1 cellular context compared by ENCODE assay signal in genomic region chr5:67538343-67538670, GRCh38.
TF ChIP-seq lines count a peak whose summit lies in the region.

No MANE protein-coding gene starts in this region.

TF ChIP-seq in WTC11, 78 proteins besides CTCF, POLR2A, EP300 and RAD21 (continued from another document):
- TF ChIP-seq MLX (CRISPR knock-in tag; IDR thresholded peaks at IDR 0.05) = no peak
- no peak for TF ChIP-seq IRF2 (CRISPR knock-in tag; IDR thresholded peaks at IDR 0.05; ENCODE audit: borderline replicate concordance, low read depth)
- no peak for TF ChIP-seq ELF4 (CRISPR knock-in tag; IDR thresholded peaks at IDR 0.05; ENCODE audit: low read depth)
- TF ChIP-seq PRRX2 (CRISPR knock-in tag; IDR thresholded peaks at IDR 0.05) = no peak
- no peak for TF ChIP-seq NR3C1 (CRISPR knock-in tag; conservative IDR thresholded peaks at IDR 0.05; ENCODE audit: low read depth)
- no peak for TF ChIP-seq USF2 (CRISPR knock-in tag; IDR thresholded peaks at IDR 0.05)
- no peak for TF ChIP-seq GRHL2 (CRISPR knock-in tag; IDR thresholded peaks at IDR 0.05; ENCODE audit: insufficient replicate concordance, severe bottlenecking)
- TF ChIP-seq, protein P1, sequence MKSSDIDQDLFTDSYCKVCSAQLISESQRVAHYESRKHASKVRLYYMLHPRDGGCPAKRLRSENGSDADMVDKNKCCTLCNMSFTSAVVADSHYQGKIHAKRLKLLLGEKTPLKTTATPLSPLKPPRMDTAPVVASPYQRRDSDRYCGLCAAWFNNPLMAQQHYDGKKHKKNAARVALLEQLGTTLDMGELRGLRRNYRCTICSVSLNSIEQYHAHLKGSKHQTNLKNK (CRISPR knock-in tag; IDR thresholded peaks at IDR 0.05) = no peak
- TF ChIP-seq RELA (CRISPR knock-in tag; IDR thresholded peaks at IDR 0.05; ENCODE audit: borderline replicate concordance) = no peak
- no peak for TF ChIP-seq TCF7 (CRISPR knock-in tag; IDR thresholded peaks at IDR 0.05; ENCODE audit: low read depth)
- TF ChIP-seq NR2C2 (CRISPR knock-in tag; IDR thresholded peaks at IDR 0.05) = no peak
- no peak for TF ChIP-seq FOXP4 (CRISPR knock-in tag; IDR thresholded peaks at IDR 0.05)
- TF ChIP-seq NR1H2 (CRISPR knock-in tag; IDR thresholded peaks at IDR 0.05) = no peak
- TF ChIP-seq MYBL2 (CRISPR knock-in tag; IDR thresholded peaks at IDR 0.05) = no peak
- TF ChIP-seq, protein P2, sequence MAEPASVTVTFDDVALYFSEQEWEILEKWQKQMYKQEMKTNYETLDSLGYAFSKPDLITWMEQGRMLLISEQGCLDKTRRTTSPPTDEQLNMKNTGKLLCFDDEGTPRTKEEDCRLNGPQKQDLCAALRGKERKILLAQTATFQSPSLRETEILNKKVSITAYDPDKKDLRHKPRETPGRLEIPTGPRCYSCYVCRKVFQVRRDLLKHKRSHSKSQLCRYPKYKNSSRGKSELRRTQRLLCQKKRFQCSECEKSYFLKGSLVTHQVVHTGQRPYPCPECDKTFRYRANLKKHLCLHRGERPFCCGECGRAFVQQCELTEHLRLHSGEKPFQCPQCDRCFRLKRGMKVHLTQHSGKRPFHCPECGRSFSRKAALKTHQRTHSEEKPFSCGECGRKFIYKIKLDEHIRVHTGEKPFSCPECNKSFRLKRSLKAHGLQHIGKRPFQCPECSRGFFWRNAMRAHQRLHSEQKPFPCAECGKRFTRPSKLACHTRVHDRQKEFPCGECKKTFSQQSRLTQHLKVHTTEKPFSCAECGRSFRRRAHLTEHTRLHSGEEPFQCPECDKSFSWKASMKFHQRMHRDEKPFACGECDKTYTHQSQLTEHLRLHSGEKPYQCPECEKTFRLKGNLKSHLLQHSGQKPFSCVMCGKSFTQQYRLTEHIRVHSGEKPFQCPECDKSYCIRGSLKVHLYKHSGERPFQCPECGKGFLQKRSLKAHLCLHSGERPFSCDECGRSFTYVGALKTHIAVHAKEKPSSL (CRISPR knock-in tag; conservative IDR thresholded peaks at IDR 0.05) = no peak
